Comparison of ENCODE assay signal across 1 cellular context in the genomic region with DNA sequence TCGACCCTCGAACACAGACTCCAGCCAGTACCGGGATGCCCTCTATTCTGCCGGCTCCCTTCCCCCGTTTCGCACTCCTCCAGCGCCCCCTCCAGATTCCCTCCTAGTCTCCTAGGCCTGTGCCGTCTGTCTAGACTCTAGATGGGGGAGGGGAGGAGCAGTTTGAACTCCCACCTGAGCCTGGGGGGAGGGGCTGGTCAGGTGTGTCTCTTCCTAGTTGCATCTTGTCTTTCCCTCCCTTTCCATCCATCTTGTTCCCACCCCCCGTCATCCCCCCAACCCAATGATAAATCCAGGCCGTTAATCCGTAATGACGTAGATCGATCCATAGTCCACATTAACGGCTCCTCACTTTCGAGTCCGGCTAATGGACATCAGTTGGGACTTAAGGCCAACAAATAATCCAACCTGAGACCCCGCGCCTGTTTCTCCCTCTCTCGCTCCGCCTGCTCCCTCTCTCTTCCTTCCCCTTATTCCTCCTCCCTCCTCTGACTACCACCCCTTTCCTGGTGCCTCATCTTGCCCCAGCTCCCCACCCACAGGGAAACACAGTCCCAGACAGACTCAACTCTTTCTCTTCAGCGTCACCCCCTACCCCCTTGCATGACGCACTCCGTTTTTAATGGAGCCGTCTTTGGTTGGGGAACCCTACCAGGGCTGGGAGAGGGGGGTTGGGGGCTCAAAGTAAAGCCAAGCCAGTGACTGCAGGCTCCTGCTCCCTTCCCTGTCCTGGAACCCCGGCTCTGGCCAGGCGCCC.
TF ChIP-seq lines count a peak whose summit lies in the region.

No MANE protein-coding gene starts in this region.

TF ChIP-seq in GM12878, 131 proteins besides CTCF, POLR2A, EP300 and RAD21:
- no peak for TF ChIP-seq ZNF217 (IDR thresholded peaks at IDR 0.05)
- TF ChIP-seq STAT1 (conservative IDR thresholded peaks at IDR 0.05) = no peak
- no peak for TF ChIP-seq SMARCA5 (IDR thresholded peaks at IDR 0.05)
- TF ChIP-seq PAX8 (IDR thresholded peaks at IDR 0.05) = no peak
- TF ChIP-seq NR2F1 (conservative IDR thresholded peaks at IDR 0.05) = no peak
- TF ChIP-seq MXI1 (IDR thresholded peaks at IDR 0.05; ENCODE audit: low read depth, low read length) = no peak
- TF ChIP-seq CBX5 (IDR thresholded peaks at IDR 0.05; ENCODE audit: low read depth) = no peak
- no peak for TF ChIP-seq EGR1 (IDR thresholded peaks at IDR 0.05; ENCODE audit: borderline replicate concordance in 1 of 2, low read depth in 2 of 2, low read length in 2 of 2)
- no peak for TF ChIP-seq GATAD2B (conservative IDR thresholded peaks at IDR 0.05; ENCODE audit: low read depth)
- TF ChIP-seq EED (IDR thresholded peaks at IDR 0.05; ENCODE audit: low read depth) = no peak
- TF ChIP-seq EZH2 (IDR thresholded peaks at IDR 0.05; ENCODE audit: borderline replicate concordance, control insufficient read depth, low read depth, low read length) = no peak
- TF ChIP-seq, protein P1, sequence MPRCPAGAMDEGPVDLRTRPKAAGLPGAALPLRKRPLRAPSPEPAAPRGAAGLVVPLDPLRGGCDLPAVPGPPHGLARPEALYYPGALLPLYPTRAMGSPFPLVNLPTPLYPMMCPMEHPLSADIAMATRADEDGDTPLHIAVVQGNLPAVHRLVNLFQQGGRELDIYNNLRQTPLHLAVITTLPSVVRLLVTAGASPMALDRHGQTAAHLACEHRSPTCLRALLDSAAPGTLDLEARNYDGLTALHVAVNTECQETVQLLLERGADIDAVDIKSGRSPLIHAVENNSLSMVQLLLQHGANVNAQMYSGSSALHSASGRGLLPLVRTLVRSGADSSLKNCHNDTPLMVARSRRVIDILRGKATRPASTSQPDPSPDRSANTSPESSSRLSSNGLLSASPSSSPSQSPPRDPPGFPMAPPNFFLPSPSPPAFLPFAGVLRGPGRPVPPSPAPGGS (IDR thresholded peaks at IDR 0.05; ENCODE audit: borderline replicate concordance, insufficient read depth, low read depth, low read length, poor library complexity, severe bottlenecking) = no peak
- TF ChIP-seq SRF (IDR thresholded peaks at IDR 0.05; ENCODE audit: low read depth in 2 of 2, low read length in 2 of 2) = no peak
- no peak for TF ChIP-seq MTA3 (IDR thresholded peaks at IDR 0.05; ENCODE audit: borderline replicate concordance, low read length)
- no peak for TF ChIP-seq NFIC (IDR thresholded peaks at IDR 0.05; ENCODE audit: low read depth, low read length)
- no peak for TF ChIP-seq ASH2L (IDR thresholded peaks at IDR 0.05; ENCODE audit: borderline replicate concordance, low read depth)
- TF ChIP-seq LARP7 (IDR thresholded peaks at IDR 0.05) = no peak
- no peak for TF ChIP-seq STAT3 (IDR thresholded peaks at IDR 0.05; ENCODE audit: low read depth, low read length)
- TF ChIP-seq BRCA1 (IDR thresholded peaks at IDR 0.05; ENCODE audit: low read depth, low read length) = no peak
- no peak for TF ChIP-seq BACH1 (IDR thresholded peaks at IDR 0.05; ENCODE audit: borderline replicate concordance)
TF ChIP-seq in GM12878: peak in this region for 0.
